ENCODE assay signal across 9 cellular contexts in genomic region chr1:196651637-196652215, GRCh38. TPM values are rescaled to one million over a fixed set of nuclear protein-coding genes. Genes with fewer than 3 reads are reported as not detected.
DNase-seq lines count a peak whose midpoint lies in the region; ATAC-seq and TF ChIP-seq lines count a peak whose summit lies in the region.
"Had no signal": no experiment of that assay in that cellular context is flagged by ENCODE, and none has a peak within 500 bp of the region (broad histone marks: within the 10 kb centered on the region; RNA-seq: fewer than 3 reads in every experiment).

CFH (plus strand) TSS chr1:196652043; CDS start chr1:196652118, 75 bp downstream.

- no peaks in the 10 kb centered on the region for H3K36me3 ChIP-seq in GM23338 (ENCODE audit: insufficient read depth)
- H3K36me3 ChIP-seq in gastrocnemius medialis, result no peaks in the 10 kb centered on the region

- ATAC-seq in GM23338 (no peak), gastrocnemius medialis (peak; percentile 21 to 47), HG02884 (IDR thresholded peaks at IDR 0.05; ENCODE audit: unreplicated experiment) (no peak), WTC11 (no peak), HG03457 (IDR thresholded peaks at IDR 0.05; ENCODE audit: unreplicated experiment) (no peak)

- H3K36me3 Mint-ChIP-seq in GM23338 (ENCODE audit: low read depth) (no peaks in the 10 kb centered on the region), WTC11 (no peaks in the 10 kb centered on the region)
- H3K36me3 Mint-ChIP-seq in T-helper 1 cell treated with Interleukin-12 subunit alpha and Interleukin-12 subunit beta and Interleukin-4 antibody, amounts not matched to agents 30 μg/mL and 1 μg/mL, for 36 hours (ENCODE audit: low read depth), result no peaks in the 10 kb centered on the region

- H3K9me3 ChIP-seq in gastrocnemius medialis, result no peaks in the 10 kb centered on the region

- no peaks in the 10 kb centered on the region for H3K79me2 ChIP-seq in GM23338 (replicated peaks; ENCODE audit: insufficient read depth)

- no peak within 1 kb of the TSS for H3K27ac ChIP-seq in GM23338 (ENCODE audit: low read depth)
- H3K27ac ChIP-seq in gastrocnemius medialis, result peak within 1 kb of the TSS; percentile 13 to 48 (median 24)
- H3K27ac ChIP-seq: HL-60 had no signal

- no peaks in the 10 kb centered on the region for H4K20me1 ChIP-seq in GM23338 (replicated peaks; ENCODE audit: insufficient read depth)

- H3K27me3 Mint-ChIP-seq in GM23338 (ENCODE audit: insufficient read depth, low read depth, poor library complexity) (peaks cover 2% of the 10 kb centered on the region), WTC11 (ENCODE audit: low read depth) (no peaks in the 10 kb centered on the region)
- peaks cover 4% of the 10 kb centered on the region for H3K27me3 Mint-ChIP-seq in T-helper 1 cell treated with Interleukin-12 subunit alpha and Interleukin-12 subunit beta and Interleukin-4 antibody, amounts not matched to agents 30 μg/mL and 1 μg/mL, for 36 hours (ENCODE audit: low read depth)

- H3K4me1 Mint-ChIP-seq in GM23338 (peaks cover 6% of the 10 kb centered on the region), WTC11 (peaks cover 14% of the 10 kb centered on the region; the same call in 1 of the 2 replicates)
- peaks cover 16% of the 10 kb centered on the region for H3K4me1 Mint-ChIP-seq in T-helper 1 cell treated with Interleukin-12 subunit alpha and Interleukin-12 subunit beta and Interleukin-4 antibody, amounts not matched to agents 30 μg/mL and 1 μg/mL, for 36 hours (ENCODE audit: low read depth)

- intact Hi-C loops in gastrocnemius medialis (cut with DNase I; ENCODE audit: low total_unique reads), result no loop called here

- no peak within 1 kb of the TSS for H3K4me2 ChIP-seq in GM23338

- H3K4me3 ChIP-seq in GM23338, result no peak within 1 kb of the TSS
- peak within 1 kb of the TSS; percentile 20 to 54 for H3K4me3 ChIP-seq in foreskin fibroblast (ENCODE audit: low read depth in 1 of 2, low read length in 2 of 2)
- peak within 1 kb of the TSS; percentile 17 to 42 (median 35) for H3K4me3 ChIP-seq in gastrocnemius medialis

- H3K9me2 ChIP-seq in GM23338 (ENCODE audit: insufficient read depth), result no peaks in the 10 kb centered on the region

- CTCF ChIA-PET in WTC11 (lab: Charles Lee), result no interaction called here

- H3K27ac Mint-ChIP-seq in GM23338 (no peak within 1 kb of the TSS; the same call in 1 of the 2 replicates), WTC11 (no peak within 1 kb of the TSS)
- H3K27ac Mint-ChIP-seq in T-helper 1 cell treated with Interleukin-12 subunit alpha and Interleukin-12 subunit beta and Interleukin-4 antibody, amounts not matched to agents 30 μg/mL and 1 μg/mL, for 36 hours, result no peak within 1 kb of the TSS

- POLR2A ChIA-PET in WTC11 (lab: Charles Lee), result no interaction called here

- no peaks in the 10 kb centered on the region for H3K27me3 ChIP-seq in GM23338 (ENCODE audit: insufficient read depth)
- H3K27me3 ChIP-seq in gastrocnemius medialis, result no peaks in the 10 kb centered on the region

- no peak for DNase-seq in GM23338 (ENCODE audit: low spot score)
- peak; percentile 65 to 79 for DNase-seq in foreskin fibroblast
- no peak for DNase-seq in gastrocnemius medialis
- DNase-seq in stimulated activated CD4-positive, alpha-beta T cell treated with anti-CD3 and anti-CD28 coated beads, Interleukin-12 subunit alpha, Interleukin-12 subunit beta, amount 100 ng/mL, for 4 hours, result no peak
- DNase-seq in WTC11 (ENCODE audit: low spot score), result no peak

- peak in 1 of 2 donors; percentile 57 for TF ChIP-seq POLR2A in gastrocnemius medialis (IDR thresholded peaks at IDR 0.05)

- no peak for TF ChIP-seq CTCF in GM23338 (conservative IDR thresholded peaks at IDR 0.05; ENCODE audit: low read depth in 2 of 2)
- no peak for TF ChIP-seq CTCF in foreskin fibroblast (IDR thresholded peaks at IDR 0.05; ENCODE audit: low read depth, low read length)
- no peak for TF ChIP-seq CTCF in gastrocnemius medialis (IDR thresholded peaks at IDR 0.05 in 4 of 5, conservative IDR thresholded peaks at IDR 0.05 in 1 of 5)
- TF ChIP-seq CTCF in WTC11 (IDR thresholded peaks at IDR 0.05), result no peak

- in situ Hi-C loops in gastrocnemius medialis (cut with MboI; ENCODE audit: low sequenced_read_pairs in 4 of 4), result loop anchor here in 1 of 4 donors (25.0 kb wide), 2 partner anchors 289 to 489 kb away; no protein-coding TSS in a partner anchor

- H3K4me1 ChIP-seq in GM23338 (ENCODE audit: insufficient read depth), result no peaks in the 10 kb centered on the region
- peaks cover 7 to 13% of the 10 kb centered on the region in 2 donors for H3K4me1 ChIP-seq in gastrocnemius medialis

- peak within 1 kb of the TSS; percentile 30; the same call in 1 of the 2 replicates for H2AFZ ChIP-seq in GM23338

- H3K9me3 Mint-ChIP-seq in GM23338, result no peaks in the 10 kb centered on the region
- no peaks in the 10 kb centered on the region for H3K9me3 Mint-ChIP-seq in T-helper 1 cell treated with Interleukin-12 subunit alpha and Interleukin-12 subunit beta and Interleukin-4 antibody, amounts not matched to agents 30 μg/mL and 1 μg/mL, for 36 hours
- no peaks in the 10 kb centered on the region for H3K9me3 Mint-ChIP-seq in WTC11

- H3K4me3 Mint-ChIP-seq in GM23338 (no peak within 1 kb of the TSS), WTC11 (no peak within 1 kb of the TSS)
- H3K4me3 Mint-ChIP-seq in T-helper 1 cell treated with Interleukin-12 subunit alpha and Interleukin-12 subunit beta and Interleukin-4 antibody, amounts not matched to agents 30 μg/mL and 1 μg/mL, for 36 hours, result peak within 1 kb of the TSS; percentile 34

- H3F3A ChIP-seq in GM23338 (replicated peaks; ENCODE audit: low read depth), result no peaks in the 10 kb centered on the region

TF ChIP-seq in GM23338, 12 proteins besides CTCF, POLR2A, EP300 and RAD21 (continues in another document):
- no peak for TF ChIP-seq EZH2 (IDR thresholded peaks at IDR 0.05; ENCODE audit: low read depth, unreplicated experiment)
- no peak for TF ChIP-seq JUNB (IDR thresholded peaks at IDR 0.05; ENCODE audit: unreplicated experiment)
- TF ChIP-seq ZNF114 (CRISPR knock-in tag; IDR thresholded peaks at IDR 0.05), result no peak
- no peak for TF ChIP-seq ZNF331 (CRISPR knock-in tag; IDR thresholded peaks at IDR 0.05; ENCODE audit: low read depth)
- no peak for TF ChIP-seq REST (IDR thresholded peaks at IDR 0.05; ENCODE audit: unreplicated experiment)

TF ChIP-seq in WTC11, 78 proteins besides CTCF, POLR2A, EP300 and RAD21:
- TF ChIP-seq ZNF512 (CRISPR knock-in tag; IDR thresholded peaks at IDR 0.05; ENCODE audit: borderline replicate concordance) (no peak), ATF6 (CRISPR knock-in tag; IDR thresholded peaks at IDR 0.05) (no peak), ZNF396 (CRISPR knock-in tag; IDR thresholded peaks at IDR 0.05; ENCODE audit: borderline replicate concordance) (no peak), ETV6 (CRISPR knock-in tag; IDR thresholded peaks at IDR 0.05) (no peak), FOXJ3 (CRISPR knock-in tag; IDR thresholded peaks at IDR 0.05; ENCODE audit: borderline replicate concordance) (no peak), CREB1 (CRISPR knock-in tag; IDR thresholded peaks at IDR 0.05) (no peak), NR1H2 (CRISPR knock-in tag; IDR thresholded peaks at IDR 0.05) (no peak)

RNA-seq across cellular contexts. Expression of gene CFH, which starts in this region (rescaled TPM):
- not detected in 2 replicates for total RNA-seq in GM23338 (2014; rRNA removed; shearing (Covaris generic))
- polyA plus RNA-seq in GM23338 (2016; fragmentation: Nextera tagmentation; extraction: Ambion mirVana), result not detected in 2 replicates
- total RNA-seq in gastrocnemius medialis (10 to 100 TPM; 12.2 to 35.1 (median 24.3) TPM), WTC11 (2021) (0.17 to 0.44 TPM (median 0.34 TPM) in 3 replicates)

Comparison
In these comparisons a context has a peak if more than half of its experiments do, and no peak if none do; other contexts are left out.
1. ATAC-seq: peak in gastrocnemius medialis (2 of 2); none in GM23338 (single experiment), HG02884 (single experiment), WTC11 (single experiment) and HG03457 (single experiment).
2. DNase-seq: peak in foreskin fibroblast (2 of 2); none in GM23338 (single experiment), gastrocnemius medialis (0 of 2), stimulated activated CD4-positive, alpha-beta T cell treated with anti-CD3 and anti-CD28 coated beads, Interleukin-12 subunit alpha, Interleukin-12 subunit beta, amount 100 ng/mL, for 4 hours (single experiment) and WTC11 (single experiment).